31 cellular contexts compared by ENCODE assay signal in genomic region chr2:149155181-149155580, GRCh38.
DNase-seq lines count a peak whose midpoint lies in the region; ATAC-seq, FAIRE-seq and TF ChIP-seq lines count a peak whose summit lies in the region.
"Had no signal": no experiment of that assay in that cellular context is flagged by ENCODE, and none has a peak within 500 bp of the region (broad histone marks: within the 10 kb centered on the region; RNA-seq: fewer than 3 reads in every experiment).

No MANE protein-coding gene starts in this region.

- H3K4me3 Mint-ChIP-seq in GM23338, result no peak overlapping the region
- H3K4me3 Mint-ChIP-seq: activated CD4-positive, alpha-beta T cell treated with anti-CD3 and anti-CD28 coated beads, Interleukin-2, amount 10 ng/mL, durations not matched to agents 7 days and 5 days; activated CD8-positive, alpha-beta memory T cell treated with anti-CD3 and anti-CD28 coated beads, Interleukin-2, amount 10 ng/mL, durations not matched to agents 7 days and 5 days; CD4-positive, CD25-positive, alpha-beta regulatory T cell; neural crest cell; stimulated activated naive B cell treated with anti-CD40 and anti-IgM and Interleukin-4, amounts not matched to agents 10 μg/mL and 1 μg/mL and 100 μg/mL, for 72 hours; T-helper 2 cell treated with Interferon-gamma antibody and Interleukin-4, amounts not matched to agents 5 μg/mL and 100 μg/mL, for 36 hours had no signal

- peaks cover 6% of the 10 kb centered on the region for H3K4me1 ChIP-seq in body of pancreas
- peaks cover 10% of the 10 kb centered on the region; the same call in 1 of the 2 replicates for H3K4me1 ChIP-seq in GM23338 (ENCODE audit: insufficient read depth)
- H3K4me1 ChIP-seq: suprapubic skin had no signal

- TF ChIP-seq POLR2A in GM12891 (IDR thresholded peaks at IDR 0.05; ENCODE audit: low read depth, low read length), result no peak
- no peak for TF ChIP-seq POLR2A in body of pancreas (IDR thresholded peaks at IDR 0.05)

- H3K9me3 ChIP-seq in body of pancreas, result no peaks in the 10 kb centered on the region
- H3K9me3 ChIP-seq: suprapubic skin had no signal

- H3K4me3 ChIP-seq in body of pancreas (no peak overlapping the region), GM23338 (no peak overlapping the region)
- H3K4me3 ChIP-seq: lung, suprapubic skin had no signal

- intact Hi-C loops in body of pancreas (cut with DNase I), result no loop called here

- H3K27me3 Mint-ChIP-seq in GM23338 (ENCODE audit: insufficient read depth, low read depth, poor library complexity), result peaks cover 11% of the 10 kb centered on the region

- H3K9me2 ChIP-seq in GM23338 (ENCODE audit: insufficient read depth), result no peaks in the 10 kb centered on the region

- H4K20me1 ChIP-seq in GM23338 (replicated peaks; ENCODE audit: insufficient read depth), result no peaks in the 10 kb centered on the region

- WGBS in body of pancreas, 2 donors, result 3 to 14% methylated on average over 2 of the region's 2 CpGs

- H3F3A ChIP-seq in GM23338 (replicated peaks; ENCODE audit: low read depth), result no peaks in the 10 kb centered on the region

- no peak overlapping the region for H3K27ac ChIP-seq in body of pancreas
- H3K27ac ChIP-seq in GM23338 (ENCODE audit: low read depth), result no peak overlapping the region
- H3K27ac ChIP-seq: brain microvascular endothelial cell, epithelial cell of prostate, RWPE1, suprapubic skin, WERI-Rb-1 had no signal

- peaks cover 22% of the 10 kb centered on the region for H3K4me1 Mint-ChIP-seq in GM23338
- H3K4me1 Mint-ChIP-seq: activated CD4-positive, alpha-beta T cell treated with anti-CD3 and anti-CD28 coated beads, Interleukin-2, amount 10 ng/mL, durations not matched to agents 7 days and 5 days; activated CD8-positive, alpha-beta memory T cell treated with anti-CD3 and anti-CD28 coated beads, Interleukin-2, amount 10 ng/mL, durations not matched to agents 7 days and 5 days; CD4-positive, CD25-positive, alpha-beta regulatory T cell had no signal

- FAIRE-seq in GM12891 (lab: Jason Lieb, UNC), result no peak
- FAIRE-seq: HepG2 had no signal

- DNase-seq in GM12891 (ENCODE audit: insufficient read length, low spot score) (no peak), NCI-H226 (peak; percentile 55), body of pancreas (peak in 3 of 4 donors; percentile 15 to 27 (median 16)), pons (ENCODE audit: low spot score) (peak; percentile 30), GM23338 (ENCODE audit: low spot score) (no peak)
- DNase-seq: activated CD4-positive, alpha-beta T cell treated with anti-CD3 and anti-CD28 coated beads, Interleukin-2, amount 10 ng/mL, durations not matched to agents 7 days and 5 days; activated CD8-positive, alpha-beta memory T cell treated with anti-CD3 and anti-CD28 coated beads, Interleukin-2, amount 10 ng/mL, durations not matched to agents 7 days and 5 days; activated naive CD4-positive, alpha-beta T cell treated with Interleukin-2 at 50 U/mL for 16 hours; activated T-cell treated with anti-CD3 and anti-CD28 coated beads, Interleukin-2, amount 50 U/mL, for 48 hours; brain microvascular endothelial cell; CD4-positive, CD25-positive, alpha-beta regulatory T cell; glutamatergic neuron; H7; Karpas-422; NCI-H1092 treated with DMSO at 0.1 percent for 48 hours; NCI-H187; NCI-H2171; NCI-H524; posterior cingulate gyrus; stimulated activated naive B cell treated with anti-CD40 and anti-IgM and Interleukin-4, amounts not matched to agents 10 μg/mL and 1 μg/mL and 100 μg/mL, for 72 hours; WERI-Rb-1 had no signal

- no peak overlapping the region for H2AFZ ChIP-seq in GM23338

- H3K36me3 ChIP-seq in body of pancreas (replicated peaks in 1 of 2; ENCODE audit: insufficient read depth in 1 of 2, low read depth in 2 of 2), result no peaks in the 10 kb centered on the region
- no peaks in the 10 kb centered on the region for H3K36me3 ChIP-seq in GM23338 (ENCODE audit: insufficient read depth)
- H3K36me3 ChIP-seq: brain microvascular endothelial cell, suprapubic skin, WERI-Rb-1 had no signal

- ATAC-seq in body of pancreas (peak; percentile 35), GM23338 (no peak), GM21526 (IDR thresholded peaks at IDR 0.05; ENCODE audit: low FRiP score, unreplicated experiment) (no peak), SK-N-SH treated with all-trans-retinoic acid at 6 μM for 48 hours (no peak)
- ATAC-seq: activated CD8-positive, alpha-beta memory T cell treated with anti-CD3 and anti-CD28 coated beads, Interleukin-2, amount 10 ng/mL, durations not matched to agents 7 days and 5 days; HepG2; sciatic nerve; stimulated activated naive B cell treated with anti-CD40 and anti-IgM and Interleukin-4, amounts not matched to agents 10 μg/mL and 1 μg/mL and 100 μg/mL, for 72 hours had no signal

- H3K27ac Mint-ChIP-seq in GM23338, result no peak overlapping the region
- H3K27ac Mint-ChIP-seq: activated CD4-positive, alpha-beta T cell treated with anti-CD3 and anti-CD28 coated beads, Interleukin-2, amount 10 ng/mL, durations not matched to agents 7 days and 5 days; activated CD8-positive, alpha-beta memory T cell treated with anti-CD3 and anti-CD28 coated beads, Interleukin-2, amount 10 ng/mL, durations not matched to agents 7 days and 5 days; CD4-positive, CD25-positive, alpha-beta regulatory T cell; stimulated activated naive B cell treated with anti-CD40 and anti-IgM and Interleukin-4, amounts not matched to agents 10 μg/mL and 1 μg/mL and 100 μg/mL, for 72 hours; T-helper 2 cell treated with Interferon-gamma antibody and Interleukin-4, amounts not matched to agents 5 μg/mL and 100 μg/mL, for 36 hours had no signal

- no peaks in the 10 kb centered on the region; the same call in 2 of the 3 replicates for H3K9me3 Mint-ChIP-seq in GM23338
- H3K9me3 Mint-ChIP-seq: activated CD4-positive, alpha-beta T cell treated with anti-CD3 and anti-CD28 coated beads, Interleukin-2, amount 10 ng/mL, durations not matched to agents 7 days and 5 days; neural crest cell; stimulated activated naive B cell treated with anti-CD40 and anti-IgM and Interleukin-4, amounts not matched to agents 10 μg/mL and 1 μg/mL and 100 μg/mL, for 72 hours; T-helper 2 cell treated with Interferon-gamma antibody and Interleukin-4, amounts not matched to agents 5 μg/mL and 100 μg/mL, for 36 hours had no signal

- no peaks in the 10 kb centered on the region for H3K79me2 ChIP-seq in GM23338 (replicated peaks; ENCODE audit: insufficient read depth)

- H3K27me3 ChIP-seq in body of pancreas (no peaks in the 10 kb centered on the region), GM23338 (ENCODE audit: insufficient read depth) (no peaks in the 10 kb centered on the region)
- H3K27me3 ChIP-seq: brain microvascular endothelial cell, suprapubic skin had no signal

- TF ChIP-seq CTCF in body of pancreas (IDR thresholded peaks at IDR 0.05), result no peak
- no peak for TF ChIP-seq CTCF in GM23338 (conservative IDR thresholded peaks at IDR 0.05; ENCODE audit: low read depth in 2 of 2)

- no peak overlapping the region for H3K4me2 ChIP-seq in GM23338

- no peaks in the 10 kb centered on the region for H3K36me3 Mint-ChIP-seq in GM23338 (ENCODE audit: low read depth)
- H3K36me3 Mint-ChIP-seq: activated CD8-positive, alpha-beta memory T cell treated with anti-CD3 and anti-CD28 coated beads, Interleukin-2, amount 10 ng/mL, durations not matched to agents 7 days and 5 days; CD4-positive, CD25-positive, alpha-beta regulatory T cell; stimulated activated naive B cell treated with anti-CD40 and anti-IgM and Interleukin-4, amounts not matched to agents 10 μg/mL and 1 μg/mL and 100 μg/mL, for 72 hours had no signal

TF ChIP-seq in GM12891, 5 proteins besides CTCF, POLR2A, EP300 and RAD21:
- TF ChIP-seq SPI1 (IDR thresholded peaks at IDR 0.05; ENCODE audit: low read depth, low read length) (0 out of 2 replicates have a peak, but pooled peaks have one; percentile 7), TAF1 (IDR thresholded peaks at IDR 0.05; ENCODE audit: low read depth, low read length) (no peak)

TF ChIP-seq in GM23338, 12 proteins besides CTCF, POLR2A, EP300 and RAD21 (continues in another document):
- TF ChIP-seq CREB1 (CRISPR knock-in tag; IDR thresholded peaks at IDR 0.05; ENCODE audit: low read depth) (no peak), NANOG (IDR thresholded peaks at IDR 0.05; ENCODE audit: borderline replicate concordance) (no peak), ZNF331 (CRISPR knock-in tag; IDR thresholded peaks at IDR 0.05; ENCODE audit: low read depth) (no peak), JUNB (IDR thresholded peaks at IDR 0.05; ENCODE audit: unreplicated experiment) (no peak), ZNF114 (CRISPR knock-in tag; IDR thresholded peaks at IDR 0.05) (no peak)

TF ChIP-seq in SK-N-SH treated with all-trans-retinoic acid at 6 μM for 48 hours, 23 proteins besides CTCF, POLR2A, EP300 and RAD21 (continues in another document):
- TF ChIP-seq ARNTL (CRISPR knock-in tag; IDR thresholded peaks at IDR 0.05; ENCODE audit: borderline replicate concordance, low read depth), result no peak
- TF ChIP-seq ESRRG (CRISPR knock-in tag; IDR thresholded peaks at IDR 0.05), result no peak
- no peak for TF ChIP-seq OSR1 (CRISPR knock-in tag; IDR thresholded peaks at IDR 0.05)
- TF ChIP-seq CREB5 (CRISPR knock-in tag; IDR thresholded peaks at IDR 0.05; ENCODE audit: low read depth), result no peak
- no peak for TF ChIP-seq ISL1 (CRISPR knock-in tag; IDR thresholded peaks at IDR 0.05)
- TF ChIP-seq ZNF8 (CRISPR knock-in tag; IDR thresholded peaks at IDR 0.05), result no peak
- TF ChIP-seq POU6F1 (CRISPR knock-in tag; IDR thresholded peaks at IDR 0.05; ENCODE audit: borderline replicate concordance, low read depth), result no peak

Comparison
In these comparisons a context has a peak if more than half of its experiments do, and no peak if none do; other contexts are left out.
1. DNase-seq: peak in NCI-H226 (single experiment), body of pancreas (3 of 4) and pons (single experiment); none in GM12891 (single experiment) and GM23338 (single experiment).